21 cellular contexts compared by ENCODE assay signal in the genomic region with DNA sequence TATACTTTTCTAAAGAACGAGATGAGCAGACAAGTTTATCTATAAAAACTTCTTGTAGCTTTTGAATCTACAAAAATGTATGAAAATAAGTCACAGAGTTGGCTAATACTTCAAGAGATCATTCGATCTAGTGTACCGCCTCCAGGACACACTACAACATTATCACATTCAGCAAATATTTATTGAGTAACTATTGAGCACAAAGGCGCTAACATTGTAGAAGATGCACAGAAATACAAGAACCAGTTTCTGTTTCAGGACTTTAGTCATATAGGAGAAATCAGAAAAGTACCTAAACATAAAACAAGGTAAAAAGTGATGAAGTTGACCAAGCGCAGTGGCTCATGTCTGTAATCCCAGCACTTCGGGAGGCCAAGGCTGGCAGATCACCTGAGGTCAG. TPM values are rescaled to one million over a fixed set of nuclear protein-coding genes. Genes with fewer than 3 reads are reported as not detected.
A peak's percentile ranks its signal among the peaks of the same experiment; 100 is the strongest.
DNase-seq lines count a peak whose midpoint lies in the region; ATAC-seq and TF ChIP-seq lines count a peak whose summit lies in the region.
"Had no signal": no experiment of that assay in that cellular context is flagged by ENCODE, and none has a peak within 500 bp of the region (broad histone marks: within the 10 kb centered on the region; RNA-seq: fewer than 3 reads in every experiment).

No MANE protein-coding gene starts in this region.

- peaks cover 98% of the 10 kb centered on the region for H3K79me2 ChIP-seq in mammary epithelial cell (ENCODE audit: insufficient read depth, low read length)

- intact Hi-C loops in breast epithelium (cut with DNase I; ENCODE audit: low total_unique reads) (no loop called here), mammary epithelial cell (cut with micrococcal nuclease) (no loop called here), esophagus muscularis mucosa (cut with DNase I) (no loop called here)

- ATAC-seq in memory B cell (ENCODE audit: low read depth) = no peak
- ATAC-seq: left colon had no signal

- no peaks in the 10 kb centered on the region for H3K9me3 Mint-ChIP-seq in memory B cell
- H3K9me3 Mint-ChIP-seq: activated T-helper 2 cell treated with anti-CD3 and anti-CD28 coated beads, Interferon-gamma antibody, Interleukin-2, Interleukin-4, amounts not matched to agents 10 μg/mL and 5 μg/mL and 100 μg/mL, durations not matched to agents 14 hours and 24 hours and 36 hours; mesothelial cell of epicardium; stimulated activated naive CD8-positive, alpha-beta T cell treated with anti-CD3 and anti-CD28 coated beads, Interleukin-15, Interleukin-2, amounts not matched to agents 100 ng/mL and 50 ng/mL, for 24 hours had no signal

- H4K20me1 ChIP-seq in mammary epithelial cell (ENCODE audit: insufficient read depth, low read length) = peaks cover 2% of the 10 kb centered on the region

- H3K27ac ChIP-seq in breast epithelium (peak overlapping the region; percentile 6 to 13), mammary epithelial cell (ENCODE audit: insufficient read depth, low read depth, low read length) (no peak overlapping the region), esophagus muscularis mucosa (replicated peaks in 1 of 4) (no peak overlapping the region), tibial nerve (no peak overlapping the region)
- H3K27ac ChIP-seq: ascending aorta, KMS-11, neural progenitor cell had no signal

- no peaks in the 10 kb centered on the region for H3K27me3 Mint-ChIP-seq in memory B cell
- H3K27me3 Mint-ChIP-seq: progenitor cell of endocrine pancreas; stimulated activated naive CD8-positive, alpha-beta T cell treated with anti-CD3 and anti-CD28 coated beads, Interleukin-15, Interleukin-2, amounts not matched to agents 100 ng/mL and 50 ng/mL, for 24 hours had no signal

- CTCF ChIA-PET in mammary epithelial cell (lab: Charles Lee; ENCODE audit: low non-redundant PET) = no interaction called here

- H3K36me3 ChIP-seq in breast epithelium (no peaks in the 10 kb centered on the region), mammary epithelial cell (ENCODE audit: insufficient read depth, low read length) (peaks cover 12% of the 10 kb centered on the region), adipocyte (ENCODE audit: control insufficient read depth, insufficient read depth, low read length, severe bottlenecking) (peaks cover 10% of the 10 kb centered on the region), esophagus muscularis mucosa (peaks cover 0 to 9% (median 5%) of the 10 kb centered on the region in 4 donors), tibial nerve (peaks cover 0 to 6% (median 0%) of the 10 kb centered on the region in 3 donors)
- H3K36me3 ChIP-seq: neural progenitor cell had no signal

- H3K4me3 ChIP-seq in breast epithelium (no peak overlapping the region), mammary epithelial cell (replicated peaks in 1 of 3; ENCODE audit: insufficient read depth in 1 of 3, low read depth in 2 of 3, low read length in 3 of 3) (no peak overlapping the region), adipocyte (ENCODE audit: low read length) (no peak overlapping the region), esophagus muscularis mucosa (no peak overlapping the region), tibial nerve (no peak overlapping the region)
- H3K4me3 ChIP-seq: ascending aorta, neural progenitor cell had no signal

- H3K4me2 ChIP-seq in mammary epithelial cell (ENCODE audit: insufficient read depth, low read depth, low read length) = no peak overlapping the region
- H3K4me2 ChIP-seq: KMS-11, neural progenitor cell had no signal

- H3K9ac ChIP-seq in mammary epithelial cell (ENCODE audit: insufficient read depth, low read length) = no peak overlapping the region
- peak overlapping the region; percentile 38 for H3K9ac ChIP-seq in adipocyte (ENCODE audit: low read length)
- H3K9ac ChIP-seq: KMS-11, neural progenitor cell had no signal

- H2AFZ ChIP-seq in mammary epithelial cell (ENCODE audit: low read depth, low read length) = no peak overlapping the region
- H2AFZ ChIP-seq: neural progenitor cell had no signal

- TF ChIP-seq CTCF in breast epithelium (IDR thresholded peaks at IDR 0.05) = no peak
- TF ChIP-seq CTCF in mammary epithelial cell (conservative IDR thresholded peaks at IDR 0.05 in 1 of 2, IDR thresholded peaks at IDR 0.05 in 1 of 2; ENCODE audit: extremely low read depth in 1 of 2, insufficient read depth in 1 of 2, low read depth in 1 of 2, low read length in 2 of 2) = no peak
- TF ChIP-seq CTCF in esophagus muscularis mucosa (IDR thresholded peaks at IDR 0.05) = no peak
- TF ChIP-seq CTCF in tibial nerve (IDR thresholded peaks at IDR 0.05) = no peak
- TF ChIP-seq CTCF in GM10266 (IDR thresholded peaks at IDR 0.05; ENCODE audit: control insufficient read depth, insufficient read depth, low read depth, missing control alignments) = no peak

- H3K36me3 Mint-ChIP-seq in memory B cell = peaks cover 29% of the 10 kb centered on the region

- H3K4me3 Mint-ChIP-seq in memory B cell = no peak overlapping the region
- H3K4me3 Mint-ChIP-seq: mesothelial cell of epicardium; neural progenitor cell; stimulated activated naive CD8-positive, alpha-beta T cell treated with anti-CD3 and anti-CD28 coated beads, Interleukin-15, Interleukin-2, amounts not matched to agents 100 ng/mL and 50 ng/mL, for 24 hours had no signal

- H3K27ac Mint-ChIP-seq in memory B cell = peak overlapping the region; percentile 76
- H3K27ac Mint-ChIP-seq: progenitor cell of endocrine pancreas had no signal

- H3K27me3 ChIP-seq in breast epithelium = no peaks in the 10 kb centered on the region
- H3K27me3 ChIP-seq in mammary epithelial cell (ENCODE audit: insufficient read depth, low read length) = no peaks in the 10 kb centered on the region
- no peaks in the 10 kb centered on the region for H3K27me3 ChIP-seq in adipocyte (replicated peaks; ENCODE audit: control insufficient read depth, insufficient read depth, low read length)
- no peaks in the 10 kb centered on the region for H3K27me3 ChIP-seq in esophagus muscularis mucosa
- no peaks in the 10 kb centered on the region for H3K27me3 ChIP-seq in tibial nerve
- H3K27me3 ChIP-seq: ascending aorta, neural progenitor cell had no signal

- TF ChIP-seq EP300 in esophagus muscularis mucosa (IDR thresholded peaks at IDR 0.05) (no peak), tibial nerve (IDR thresholded peaks at IDR 0.05) (no peak)

- no peak for DNase-seq in breast epithelium (ENCODE audit: low spot score in 2 of 2)
- DNase-seq in mammary epithelial cell = no peak
- no peak for DNase-seq in adipocyte (ENCODE audit: low read depth)
- no peak for DNase-seq in memory B cell (ENCODE audit: low spot score in 2 of 2)
- no peak for DNase-seq in esophagus muscularis mucosa (ENCODE audit: extremely low spot score)
- DNase-seq in tibial nerve (ENCODE audit: low spot score in 2 of 2) = no peak
- no peak for DNase-seq in GM10266 (ENCODE audit: extremely low spot score)
- DNase-seq: DMS79; glutamatergic neuron; left colon; NCI-H187; NCI-H82; SHP77; stimulated activated CD4-positive, alpha-beta T cell treated with anti-CD3 and anti-CD28 coated beads, Interleukin-1b, Interleukin-23, amount 100 ng/mL, for 48 hours had no signal

- H3K9me3 ChIP-seq in breast epithelium (no peaks in the 10 kb centered on the region), mammary epithelial cell (replicated peaks; ENCODE audit: insufficient read depth, low read length) (no peaks in the 10 kb centered on the region), adipocyte (ENCODE audit: control insufficient read depth, low read length) (no peaks in the 10 kb centered on the region), esophagus muscularis mucosa (no peaks in the 10 kb centered on the region), tibial nerve (no peaks in the 10 kb centered on the region)
- H3K9me3 ChIP-seq: ascending aorta had no signal

- BruUV-seq in mammary epithelial cell (replicated peaks; lab: Mats Ljungman, UMichigan) = no TSS peak

- no peak for TF ChIP-seq POLR2A in breast epithelium (IDR thresholded peaks at IDR 0.05)
- no peak for TF ChIP-seq POLR2A in esophagus muscularis mucosa (IDR thresholded peaks at IDR 0.05; ENCODE audit: low read depth)
- no peak for TF ChIP-seq POLR2A in tibial nerve (IDR thresholded peaks at IDR 0.05)

- H3K4me1 ChIP-seq in breast epithelium (no peaks in the 10 kb centered on the region), mammary epithelial cell (ENCODE audit: insufficient read depth, low read length) (peaks cover 7% of the 10 kb centered on the region), adipocyte (ENCODE audit: control insufficient read depth, insufficient read depth, low read length) (peaks cover 36% of the 10 kb centered on the region), esophagus muscularis mucosa (peaks cover 59 to 96% (median 89%) of the 10 kb centered on the region in 4 donors), tibial nerve (peaks cover 0 to 90% (median 24%) of the 10 kb centered on the region in 4 donors)
- H3K4me1 ChIP-seq: neural progenitor cell had no signal

- 88% methylated on average over 6 of the region's 6 CpGs for WGBS in mammary epithelial cell (ENCODE audit: low coverage, missing lambda C conversion rate)
- 75% methylated on average over 6 of the region's 6 CpGs for WGBS in esophagus muscularis mucosa
- WGBS in tibial nerve, 2 donors = 86 to 87% methylated on average over 6 of the region's 6 CpGs

- in situ Hi-C loops in mammary epithelial cell (cut with MboI; ENCODE audit: low sequenced_read_pairs in 2 of 2) = no loop called here

- dilution Hi-C loops in mammary epithelial cell (cut with HindIII; ENCODE audit: low sequenced_read_pairs) = no loop called here

- H3K4me1 Mint-ChIP-seq in memory B cell = peaks cover 48% of the 10 kb centered on the region

RNA-seq across cellular contexts. Expression of gene WASF2, which starts 20.6 kb away (rescaled TPM):
- total RNA-seq in breast epithelium (10 to 100 TPM; 41.6 to 93.5 (median 43.2) TPM), mammary epithelial cell (100 to 1,000 TPM in 1 of 2 donors, 10 to 100 TPM in 1; 32.2 to 138 TPM), esophagus muscularis mucosa (100 to 1,000 TPM in 2 of 4 donors, 10 to 100 TPM in 2; 78.5 to 141 (median 101) TPM), tibial nerve (10 to 100 TPM; 74.9 to 95.9 (median 83.4) TPM)
- 58.1 TPM for polyA plus RNA-seq in mammary epithelial cell
- polyA minus RNA-seq in mammary epithelial cell = 246 TPM

Comparison
In these comparisons a context has a peak if more than half of its experiments do, and no peak if none do; other contexts are left out.
1. H3K27ac ChIP-seq: peak in breast epithelium (2 of 2); none in mammary epithelial cell (single experiment), esophagus muscularis mucosa (0 of 4) and tibial nerve (0 of 4).